Comparison of ENCODE assay signal across 8 cellular contexts in the genomic region with DNA sequence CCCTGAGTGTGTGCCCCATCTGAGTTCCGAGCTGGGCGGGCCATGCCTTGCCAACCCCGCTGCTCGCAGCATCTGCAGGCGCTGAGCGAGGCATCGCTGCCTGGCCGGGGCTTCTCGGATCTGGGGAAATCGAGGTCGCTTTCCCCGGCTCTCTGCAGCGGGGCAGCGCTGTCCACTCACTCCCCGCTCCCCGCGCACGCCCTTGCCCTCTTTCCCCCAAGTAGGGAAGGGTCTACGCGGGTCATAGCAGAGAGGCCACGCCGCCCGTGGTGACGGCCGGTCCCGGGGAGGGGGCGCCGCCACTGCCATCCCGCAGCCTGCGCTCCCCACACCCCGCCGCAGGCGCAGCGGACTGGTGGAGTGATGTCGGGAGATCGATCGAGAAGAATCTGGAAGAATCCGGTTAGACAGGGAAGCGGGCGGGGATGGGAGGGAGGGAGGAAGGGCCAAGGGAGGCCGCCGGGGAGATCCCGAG. TPM values are rescaled to one million over a fixed set of nuclear protein-coding genes. Genes with fewer than 3 reads are reported as not detected.
DNase-seq lines count a peak whose midpoint lies in the region; ATAC-seq and TF ChIP-seq lines count a peak whose summit lies in the region.

No MANE protein-coding gene starts in this region.

- TF ChIP-seq CTCF in HFFc6 (IDR thresholded peaks at IDR 0.05) (no peak), WTC11 (IDR thresholded peaks at IDR 0.05) (no peak)

- peak overlapping the region; percentile 42 for H3K9ac ChIP-seq in endocrine pancreas (ENCODE audit: control insufficient read depth, insufficient read depth, low read length)

- H3K27me3 Mint-ChIP-seq in CD4-positive, CD25-positive, alpha-beta regulatory T cell: peaks cover 4% of the 10 kb centered on the region
- H3K27me3 Mint-ChIP-seq in HFFc6 (ENCODE audit: insufficient read depth) (peaks cover 10% of the 10 kb centered on the region), WTC11 (ENCODE audit: low read depth) (no peaks in the 10 kb centered on the region)

- H3K36me3 Mint-ChIP-seq in CD4-positive, CD25-positive, alpha-beta regulatory T cell: peaks cover 5% of the 10 kb centered on the region
- H3K36me3 Mint-ChIP-seq in HFFc6 (ENCODE audit: low read depth): peaks cover 12% of the 10 kb centered on the region
- H3K36me3 Mint-ChIP-seq in WTC11: peaks cover 33% of the 10 kb centered on the region

- 5 to 7% methylated on average over 14 to 43 of the region's 43 CpGs for WGBS in mesodermal cell (ENCODE audit: insufficient coverage in 2 of 2), 2 experiments

- no peaks in the 10 kb centered on the region for H3K9me3 Mint-ChIP-seq in CD4-positive, CD25-positive, alpha-beta regulatory T cell
- H3K9me3 Mint-ChIP-seq in HFFc6 (no peaks in the 10 kb centered on the region), WTC11 (no peaks in the 10 kb centered on the region)

- peak; percentile 5 to 23 (median 15) for DNase-seq in CD4-positive, CD25-positive, alpha-beta regulatory T cell
- DNase-seq in HFFc6 (peak; percentile 14), WTC11 (ENCODE audit: low spot score) (no peak), substantia nigra (lab: John Stamatoyannopoulos, UW) (peak in 32 of 49 donors; percentile 51 to 100 (median 76)), RPMI8226 (no peak)

- no peak for ATAC-seq in CD4-positive, CD25-positive, alpha-beta regulatory T cell (ENCODE audit: low read depth in 2 of 2)
- ATAC-seq in WTC11: peak; percentile 34
- no peak for ATAC-seq in HG03139 (IDR thresholded peaks at IDR 0.05; ENCODE audit: unreplicated experiment)

- peak overlapping the region; percentile 19 for H3K4me3 ChIP-seq in CD4-positive, CD25-positive, alpha-beta regulatory T cell (ENCODE audit: low read depth, low read length)
- H3K4me3 ChIP-seq in endocrine pancreas (ENCODE audit: control insufficient read depth, insufficient read depth, low read length) (no peak overlapping the region), mesodermal cell (ENCODE audit: extremely low read depth, insufficient read depth, low read length, poor library complexity, severe bottlenecking) (peak overlapping the region; percentile 61)

- no peak overlapping the region for H3K27ac ChIP-seq in CD4-positive, CD25-positive, alpha-beta regulatory T cell (ENCODE audit: insufficient read depth, low read length, poor library complexity, severe bottlenecking)
- H3K27ac ChIP-seq in mesodermal cell (ENCODE audit: low read depth, low read length, severe bottlenecking) (peak overlapping the region; percentile 24), substantia nigra (ENCODE audit: low read depth, low read length, poor library complexity, severe bottlenecking) (peak overlapping the region; percentile 99)

- H3K27ac Mint-ChIP-seq in CD4-positive, CD25-positive, alpha-beta regulatory T cell: peak overlapping the region in 1 of 3 donors; percentile 82
- H3K27ac Mint-ChIP-seq in HFFc6: peak overlapping the region; percentile 36
- H3K27ac Mint-ChIP-seq in WTC11: no peak overlapping the region

- no peaks in the 10 kb centered on the region for H3K27me3 ChIP-seq in CD4-positive, CD25-positive, alpha-beta regulatory T cell (ENCODE audit: control insufficient read depth, insufficient read depth, low read length)
- H3K27me3 ChIP-seq in endocrine pancreas (ENCODE audit: control insufficient read depth, insufficient read depth, low read length): no peaks in the 10 kb centered on the region

- H3K4me1 Mint-ChIP-seq in CD4-positive, CD25-positive, alpha-beta regulatory T cell: peaks cover 6 to 27% (median 12%) of the 10 kb centered on the region in 4 donors
- H3K4me1 Mint-ChIP-seq in HFFc6 (ENCODE audit: low read depth) (peaks cover 17% of the 10 kb centered on the region), WTC11 (peaks cover 36% of the 10 kb centered on the region)

- H3K9me3 ChIP-seq in CD4-positive, CD25-positive, alpha-beta regulatory T cell (ENCODE audit: control insufficient read depth in 2 of 2, low read length in 2 of 2): no peaks in the 10 kb centered on the region
- H3K9me3 ChIP-seq in endocrine pancreas (ENCODE audit: control insufficient read depth, low read length) (no peaks in the 10 kb centered on the region), mesodermal cell (ENCODE audit: control insufficient read depth, low read length) (no peaks in the 10 kb centered on the region)

- peaks cover 25% of the 10 kb centered on the region for H3K4me1 ChIP-seq in CD4-positive, CD25-positive, alpha-beta regulatory T cell (ENCODE audit: control insufficient read depth, insufficient read depth, low read length, poor library complexity, severe bottlenecking)
- H3K4me1 ChIP-seq in endocrine pancreas (ENCODE audit: control insufficient read depth, insufficient read depth, low read length) (peaks cover 4% of the 10 kb centered on the region), mesodermal cell (ENCODE audit: control insufficient read depth, insufficient read depth, low read length, poor library complexity, severe bottlenecking) (no peaks in the 10 kb centered on the region)

- peaks cover 17% of the 10 kb centered on the region for H3K36me3 ChIP-seq in CD4-positive, CD25-positive, alpha-beta regulatory T cell (ENCODE audit: control insufficient read depth, insufficient read depth, low read length)
- H3K36me3 ChIP-seq in endocrine pancreas (ENCODE audit: control insufficient read depth, insufficient read depth, low read length): peaks cover 2% of the 10 kb centered on the region
- H3K36me3 ChIP-seq in mesodermal cell (ENCODE audit: control insufficient read depth, insufficient read depth, low read length): peaks cover 31% of the 10 kb centered on the region

- peak overlapping the region; percentile 88 to 96 (median 94) for H3K4me3 Mint-ChIP-seq in CD4-positive, CD25-positive, alpha-beta regulatory T cell
- H3K4me3 Mint-ChIP-seq in HFFc6: peak overlapping the region; percentile 75
- H3K4me3 Mint-ChIP-seq in WTC11: peak overlapping the region; percentile 72

- POLR2A ChIA-PET in WTC11 (lab: Charles Lee): interaction anchor here (0.8 to 1.3 kb wide), 4 partner anchors 11 to 111 kb away, joined by 3 to 5 read pairs (median 4); no protein-coding TSS in a partner anchor

- CTCF ChIA-PET in WTC11 (lab: Charles Lee): interaction anchor here (0.6 to 3.4 kb wide), 7 partner anchors 11 to 418 kb away, joined by 3 to 31 read pairs (median 4); no protein-coding TSS in a partner anchor

TF ChIP-seq in WTC11, 78 proteins besides CTCF, POLR2A, EP300 and RAD21 (continues in another document):
- TF ChIP-seq, protein P1, sequence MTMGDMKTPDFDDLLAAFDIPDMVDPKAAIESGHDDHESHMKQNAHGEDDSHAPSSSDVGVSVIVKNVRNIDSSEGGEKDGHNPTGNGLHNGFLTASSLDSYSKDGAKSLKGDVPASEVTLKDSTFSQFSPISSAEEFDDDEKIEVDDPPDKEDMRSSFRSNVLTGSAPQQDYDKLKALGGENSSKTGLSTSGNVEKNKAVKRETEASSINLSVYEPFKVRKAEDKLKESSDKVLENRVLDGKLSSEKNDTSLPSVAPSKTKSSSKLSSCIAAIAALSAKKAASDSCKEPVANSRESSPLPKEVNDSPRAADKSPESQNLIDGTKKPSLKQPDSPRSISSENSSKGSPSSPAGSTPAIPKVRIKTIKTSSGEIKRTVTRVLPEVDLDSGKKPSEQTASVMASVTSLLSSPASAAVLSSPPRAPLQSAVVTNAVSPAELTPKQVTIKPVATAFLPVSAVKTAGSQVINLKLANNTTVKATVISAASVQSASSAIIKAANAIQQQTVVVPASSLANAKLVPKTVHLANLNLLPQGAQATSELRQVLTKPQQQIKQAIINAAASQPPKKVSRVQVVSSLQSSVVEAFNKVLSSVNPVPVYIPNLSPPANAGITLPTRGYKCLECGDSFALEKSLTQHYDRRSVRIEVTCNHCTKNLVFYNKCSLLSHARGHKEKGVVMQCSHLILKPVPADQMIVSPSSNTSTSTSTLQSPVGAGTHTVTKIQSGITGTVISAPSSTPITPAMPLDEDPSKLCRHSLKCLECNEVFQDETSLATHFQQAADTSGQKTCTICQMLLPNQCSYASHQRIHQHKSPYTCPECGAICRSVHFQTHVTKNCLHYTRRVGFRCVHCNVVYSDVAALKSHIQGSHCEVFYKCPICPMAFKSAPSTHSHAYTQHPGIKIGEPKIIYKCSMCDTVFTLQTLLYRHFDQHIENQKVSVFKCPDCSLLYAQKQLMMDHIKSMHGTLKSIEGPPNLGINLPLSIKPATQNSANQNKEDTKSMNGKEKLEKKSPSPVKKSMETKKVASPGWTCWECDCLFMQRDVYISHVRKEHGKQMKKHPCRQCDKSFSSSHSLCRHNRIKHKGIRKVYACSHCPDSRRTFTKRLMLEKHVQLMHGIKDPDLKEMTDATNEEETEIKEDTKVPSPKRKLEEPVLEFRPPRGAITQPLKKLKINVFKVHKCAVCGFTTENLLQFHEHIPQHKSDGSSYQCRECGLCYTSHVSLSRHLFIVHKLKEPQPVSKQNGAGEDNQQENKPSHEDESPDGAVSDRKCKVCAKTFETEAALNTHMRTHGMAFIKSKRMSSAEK (CRISPR knock-in tag; IDR thresholded peaks at IDR 0.05; ENCODE audit: borderline replicate concordance): no peak

RNA-seq across cellular contexts. Expression of a gene that starts 0.5 kb away (rescaled TPM):
- 46.6 TPM for total RNA-seq in CD4-positive, CD25-positive, alpha-beta regulatory T cell
- polyA plus RNA-seq in CD4-positive, CD25-positive, alpha-beta regulatory T cell: 10 to 100 TPM; 22.0 to 29.7 (median 27.4) TPM
- 100 to 1,000 TPM in 1 of 6 experiments, 10 to 100 TPM in 5; 62.3 to 105 (median 69.1) TPM for total RNA-seq in HFFc6 (2021; fragmentation: NEBNext Ultra II Directional; extraction: Animal tissue kit (Norgen Biotek cat#: 25700))
- total RNA-seq in WTC11 (2021): 245 to 257 TPM (median 249 TPM) in 3 replicates
- 81.4 TPM for polyA plus RNA-seq in mesodermal cell (2013, experiment 1 of 2)
- 73.0 TPM for polyA plus RNA-seq in mesodermal cell (2013, experiment 2 of 2)

RNA-seq across cellular contexts. Expression of a gene that starts 18.2 kb away (rescaled TPM):
- 80.0 TPM for total RNA-seq in CD4-positive, CD25-positive, alpha-beta regulatory T cell
- 10 to 100 TPM; 38.8 to 53.4 (median 45.5) TPM for polyA plus RNA-seq in CD4-positive, CD25-positive, alpha-beta regulatory T cell
- total RNA-seq in HFFc6 (2021; fragmentation: NEBNext Ultra II Directional; extraction: Animal tissue kit (Norgen Biotek cat#: 25700)): 10 to 100 TPM; 17.0 to 21.1 (median 19.6) TPM
- total RNA-seq in WTC11 (2021): 23.9 to 26.0 TPM (median 25.4 TPM) in 3 replicates
- 13.6 TPM for polyA plus RNA-seq in mesodermal cell (2013, experiment 1 of 2)
- polyA plus RNA-seq in mesodermal cell (2013, experiment 2 of 2): 9.1 TPM

RNA-seq across cellular contexts. Expression of a gene that starts 40.5 kb away (rescaled TPM):
- total RNA-seq in CD4-positive, CD25-positive, alpha-beta regulatory T cell: not detected
- 1 to 10 TPM in 2 of 4 donors, under 1 TPM in 2; 0.77 to 1.2 (median 1.0) TPM for polyA plus RNA-seq in CD4-positive, CD25-positive, alpha-beta regulatory T cell
- total RNA-seq in HFFc6 (2021; fragmentation: NEBNext Ultra II Directional; extraction: Animal tissue kit (Norgen Biotek cat#: 25700)): not detected
- total RNA-seq in WTC11 (2021): 0.09 TPM in 1 of 3 replicates, not detected in the others
- 0.96 TPM for polyA plus RNA-seq in mesodermal cell (2013, experiment 1 of 2)
- 0.76 TPM for polyA plus RNA-seq in mesodermal cell (2013, experiment 2 of 2)

Comparison
In these comparisons a context has a peak if more than half of its experiments do, and no peak if none do; other contexts are left out.
1. DNase-seq: peak in CD4-positive, CD25-positive, alpha-beta regulatory T cell (3 of 3), HFFc6 (single experiment) and substantia nigra (32 of 49); none in WTC11 (single experiment) and RPMI8226 (single experiment).
2. Peak in every context shown above with its lines, with median percentiles within 50 percentile points of each other: H3K4me3 Mint-ChIP-seq.